In the genomic region with DNA sequence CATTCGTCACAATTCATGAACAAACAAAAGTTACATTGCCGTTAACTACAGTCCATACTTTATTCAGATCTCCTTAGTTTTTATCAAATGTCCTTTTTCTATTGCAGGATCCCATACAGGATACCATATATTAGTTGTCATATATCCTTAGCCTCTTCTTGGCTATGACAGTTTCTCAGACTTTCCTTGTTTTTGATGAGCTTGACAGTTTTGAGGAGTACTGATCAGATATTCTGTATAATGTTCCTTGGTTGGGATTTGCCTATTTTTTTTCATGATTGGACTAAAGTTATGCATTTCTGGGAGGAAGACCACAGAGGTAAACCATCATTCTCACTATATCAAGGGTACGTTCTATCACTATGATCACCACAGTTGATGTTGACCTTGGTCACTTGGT, we compare ENCODE assay signal across 37 cellular contexts. TPM values are rescaled to one million over a fixed set of nuclear protein-coding genes. Genes with fewer than 3 reads are reported as not detected.
"Had no signal": no experiment of that assay in that cellular context is flagged by ENCODE, and none has a peak within 500 bp of the region (broad histone marks: within the 10 kb centered on the region; RNA-seq: fewer than 3 reads in every experiment).

No MANE protein-coding gene starts in this region.

- H3K9me3 ChIP-seq: body of pancreas, breast epithelium had no signal

- H3K4me1 ChIP-seq: adrenal gland, body of pancreas, breast epithelium had no signal

- H3K27ac ChIP-seq: adrenal gland, body of pancreas, brain microvascular endothelial cell, breast epithelium, VCaP had no signal

- H3K4me3 ChIP-seq: adrenal gland, body of pancreas, breast epithelium had no signal

- DNase-seq: activated B cell treated with CpG ODN at 0.5 μM for 24 hours; activated CD4-positive, alpha-beta memory T cell treated with anti-CD3 and anti-CD28 coated beads for 36 hours; activated CD4-positive, alpha-beta T cell treated with anti-CD3 and anti-CD28 coated beads for 4 hours; activated CD4-positive, alpha-beta T cell treated with anti-CD3 and anti-CD28 coated beads, Interleukin-2, amount 10 ng/mL, durations not matched to agents 24 days and 14 days; activated CD4-positive, alpha-beta T cell treated with anti-CD3 and anti-CD28 coated beads, Interleukin-2, amount 50 U/mL, for 1 hour; activated CD4-positive, alpha-beta T cell treated with anti-CD3 and anti-CD28 coated beads, Interleukin-2, amount 50 U/mL, for 4 hours; activated CD4-positive, CD25-positive, alpha-beta regulatory T cell treated with anti-CD3 and anti-CD28 coated beads, Interleukin-2, amount 50 U/mL, for 72 hours; activated CD8-positive, alpha-beta memory T cell treated with anti-CD3 and anti-CD28 coated beads, Interleukin-2, amount 50 U/mL, for 4 hours; activated CD8-positive, alpha-beta T cell treated with anti-CD3 and anti-CD28 coated beads for 36 hours; activated effector memory CD4-positive, alpha-beta T cell treated with anti-CD3 and anti-CD28 coated beads, Interleukin-2, amount 50 U/mL, for 16 hours; activated gamma-delta T cell treated with Interleukin-2 at 50 U/mL for 16 hours; activated naive CD4-positive, alpha-beta T cell; activated naive CD4-positive, alpha-beta T cell treated with anti-CD3 and anti-CD28 coated beads for 36 hours; activated naive CD4-positive, alpha-beta T cell treated with anti-CD3 and anti-CD28 coated beads, Interleukin-2, amount 50 U/mL, for 16 hours; activated naive CD8-positive, alpha-beta T cell treated with anti-CD3 and anti-CD28 coated beads for 36 hours; activated T-cell treated with anti-CD3 and anti-CD28 coated beads for 4 hours; activated T-cell treated with anti-CD3 and anti-CD28 coated beads, Interleukin-2, amount 50 U/mL, for 1 hour; activated T-cell treated with anti-CD3 and anti-CD28 coated beads, Interleukin-2, amount 50 U/mL, for 4 hours; activated T-cell treated with anti-CD3 and anti-CD28 coated beads, Interleukin-2, amount 50 U/mL, for 72 hours; adrenal gland; amniotic stem cell; aorta; body of pancreas; brain microvascular endothelial cell; central memory CD4-positive, alpha-beta T cell; T-helper 1 cell; T-helper 2 cell; T-helper 9 cell had no signal

- FAIRE-seq: astrocyte, TTC549 had no signal

- H3K36me3 ChIP-seq: adrenal gland, brain microvascular endothelial cell, breast epithelium had no signal

- H3K27me3 ChIP-seq: adrenal gland, body of pancreas, brain microvascular endothelial cell, breast epithelium had no signal

- ATAC-seq: activated CD8-positive, alpha-beta T cell treated with anti-CD3 and anti-CD28 coated beads for 36 hours; activated naive CD4-positive, alpha-beta T cell treated with anti-CD3 and anti-CD28 coated beads, Interleukin-2, amount 50 U/mL, for 72 hours; activated T-cell treated with anti-CD3 and anti-CD28 coated beads, Interleukin-2, amount 50 U/mL, for 4 hours; activated T-cell treated with anti-CD3 and anti-CD28 coated beads, Interleukin-2, amount 50 U/mL, for 72 hours; activated T-helper 17 cell treated with anti-CD3 and anti-CD28 coated beads, Interleukin-2, amount 50 U/mL, for 72 hours; body of pancreas had no signal

RNA-seq across cellular contexts. Expression of gene LINGO2, which starts 12.8 kb away (rescaled TPM):
- total RNA-seq: activated B cell treated with CpG ODN at 0.5 μM for 24 hours; activated CD4-positive, alpha-beta memory T cell treated with anti-CD3 and anti-CD28 coated beads for 36 hours; activated CD4-positive, alpha-beta T cell treated with anti-CD3 and anti-CD28 coated beads, Interleukin-2, amount 10 ng/mL, durations not matched to agents 24 days and 14 days; activated CD8-positive, alpha-beta memory T cell treated with anti-CD3 and anti-CD28 coated beads for 36 hours; activated CD8-positive, alpha-beta T cell treated with anti-CD3 and anti-CD28 coated beads for 36 hours; activated naive CD4-positive, alpha-beta T cell treated with anti-CD3 and anti-CD28 coated beads for 36 hours; activated naive CD4-positive, alpha-beta T cell treated with anti-CD3 and anti-CD28 coated beads, Interleukin-2, amount 50 U/mL, for 72 hours; activated naive CD8-positive, alpha-beta T cell treated with anti-CD3 and anti-CD28 coated beads for 36 hours; activated T-cell treated with anti-CD3 and anti-CD28 coated beads, Interleukin-2, amount 50 U/mL, for 4 hours; activated T-cell treated with anti-CD3 and anti-CD28 coated beads, Interleukin-2, amount 50 U/mL, for 72 hours; activated T-helper 1 cell treated with anti-CD3 and anti-CD28 coated beads, Interleukin-12 subunit alpha, Interleukin-12 subunit beta, Interleukin-2, Interleukin-4 antibody, amounts not matched to agents 30 ng/mL and 10 ng/mL and 1 ng/mL, durations not matched to agents 14 hours and 24 hours and 36 hours; activated T-helper 17 cell treated with anti-CD3 and anti-CD28 coated beads, Interleukin-2, amount 50 U/mL, for 72 hours; aorta; body of pancreas; cardiac septum had no signal
- polyA plus RNA-seq: aorta had no signal
